In the genomic region with DNA sequence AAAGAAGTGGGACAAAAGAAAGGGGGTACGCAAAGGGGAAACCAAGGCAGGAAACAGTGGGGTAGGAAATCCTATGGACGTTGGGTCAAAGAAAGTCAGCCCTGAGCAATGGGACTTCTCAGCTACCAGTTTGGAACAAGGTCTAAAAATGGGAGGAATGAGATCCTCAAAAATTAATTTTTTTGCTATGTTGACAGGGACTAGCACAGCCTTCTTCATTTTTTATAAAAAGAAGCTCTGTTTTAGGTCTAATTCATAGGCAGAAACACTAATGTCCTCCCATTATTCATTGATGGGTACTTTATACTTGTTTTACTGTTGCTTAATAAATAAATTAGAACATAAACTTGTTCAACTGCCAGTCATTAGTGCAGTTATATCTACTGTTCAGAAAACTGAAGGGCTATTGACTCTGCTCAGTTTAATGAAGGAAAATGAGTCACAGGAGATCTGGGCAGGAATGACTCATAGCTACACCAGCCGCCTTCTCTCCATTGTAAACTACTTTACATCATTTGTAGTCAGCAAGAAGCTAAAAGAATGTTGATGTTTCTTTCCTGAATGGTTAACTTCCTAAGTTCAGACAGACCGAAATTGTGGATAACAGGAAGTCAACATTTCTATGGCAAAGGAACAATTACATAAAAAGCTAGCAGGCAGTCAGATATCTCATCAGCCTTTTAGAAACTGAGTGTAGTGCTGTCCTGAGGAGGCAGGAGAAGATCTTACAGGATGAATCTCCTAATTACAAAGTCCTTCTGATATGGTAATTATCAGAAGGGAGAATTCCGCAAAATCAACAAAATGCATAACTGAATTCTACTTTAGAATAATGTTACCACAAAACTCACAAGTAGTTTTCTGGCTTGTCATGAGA, we compare ENCODE assay signal across 8 cellular contexts.
A peak's percentile ranks its signal among the peaks of the same experiment; 100 is the strongest.
DNase-seq lines count a peak whose midpoint lies in the region; ATAC-seq and TF ChIP-seq lines count a peak whose summit lies in the region.

No MANE protein-coding gene starts in this region.

- peaks cover 1% of the 10 kb centered on the region for H3K9me3 Mint-ChIP-seq in neural crest cell
- H3K9me3 Mint-ChIP-seq in activated CD4-positive, alpha-beta T cell treated with anti-CD3 and anti-CD28 coated beads, Interleukin-2, amount 10 ng/mL, durations not matched to agents 24 days and 14 days, result no peaks in the 10 kb centered on the region

- H3K27me3 Mint-ChIP-seq in neural crest cell (ENCODE audit: low read depth), result no peaks in the 10 kb centered on the region
- no peaks in the 10 kb centered on the region for H3K27me3 Mint-ChIP-seq in activated CD4-positive, alpha-beta T cell treated with anti-CD3 and anti-CD28 coated beads, Interleukin-2, amount 10 ng/mL, durations not matched to agents 24 days and 14 days

- H3K36me3 Mint-ChIP-seq in neural crest cell (ENCODE audit: low read depth), result no peaks in the 10 kb centered on the region
- no peaks in the 10 kb centered on the region for H3K36me3 Mint-ChIP-seq in activated CD4-positive, alpha-beta T cell treated with anti-CD3 and anti-CD28 coated beads, Interleukin-2, amount 10 ng/mL, durations not matched to agents 24 days and 14 days (ENCODE audit: low read depth)

- no peak for ATAC-seq in GM21526 (IDR thresholded peaks at IDR 0.05; ENCODE audit: low FRiP score, unreplicated experiment)

- peak overlapping the region; percentile 54 for H3K27ac Mint-ChIP-seq in neural crest cell (ENCODE audit: unreplicated experiment)
- H3K27ac Mint-ChIP-seq in activated CD4-positive, alpha-beta T cell treated with anti-CD3 and anti-CD28 coated beads, Interleukin-2, amount 10 ng/mL, durations not matched to agents 24 days and 14 days, result no peak overlapping the region

- H3K4me1 ChIP-seq in effector memory CD4-positive, alpha-beta T cell (ENCODE audit: control insufficient read depth, insufficient read depth, low read length, poor library complexity, severe bottlenecking), result no peaks in the 10 kb centered on the region

- H3K4me1 Mint-ChIP-seq in neural crest cell, result peaks cover 14% of the 10 kb centered on the region
- H3K4me1 Mint-ChIP-seq in activated CD4-positive, alpha-beta T cell treated with anti-CD3 and anti-CD28 coated beads, Interleukin-2, amount 10 ng/mL, durations not matched to agents 24 days and 14 days, result peaks cover 1% of the 10 kb centered on the region

- no peak overlapping the region for H3K27ac ChIP-seq in effector memory CD4-positive, alpha-beta T cell (ENCODE audit: insufficient read depth, low read length, poor library complexity, severe bottlenecking)

- H3K4me3 ChIP-seq in MG63 (no peak overlapping the region), epithelial cell of esophagus (ENCODE audit: low read length) (no peak overlapping the region)
- no peak overlapping the region for H3K4me3 ChIP-seq in effector memory CD4-positive, alpha-beta T cell (ENCODE audit: insufficient read depth, low read depth, low read length, poor library complexity, severe bottlenecking)

- TF ChIP-seq CTCF in epithelial cell of esophagus (IDR thresholded peaks at IDR 0.05; ENCODE audit: insufficient read depth, low read depth, low read length, missing control alignments), result no peak
- no peak for TF ChIP-seq CTCF in neural crest cell (conservative IDR thresholded peaks at IDR 0.05)

- no peak overlapping the region for H3K4me3 Mint-ChIP-seq in neural crest cell
- no peak overlapping the region for H3K4me3 Mint-ChIP-seq in activated CD4-positive, alpha-beta T cell treated with anti-CD3 and anti-CD28 coated beads, Interleukin-2, amount 10 ng/mL, durations not matched to agents 24 days and 14 days

- H3K9me3 ChIP-seq in MG63, result no peaks in the 10 kb centered on the region
- H3K9me3 ChIP-seq in effector memory CD4-positive, alpha-beta T cell (ENCODE audit: control insufficient read depth, low read length), result no peaks in the 10 kb centered on the region

- intact Hi-C loops in activated CD4-positive, alpha-beta T cell treated with anti-CD3 and anti-CD28 coated beads, Interleukin-2, amount 10 ng/mL, durations not matched to agents 24 days and 14 days (cut with micrococcal nuclease), result no loop called here

- no peaks in the 10 kb centered on the region for H3K36me3 ChIP-seq in MG63
- no peaks in the 10 kb centered on the region for H3K36me3 ChIP-seq in effector memory CD4-positive, alpha-beta T cell (ENCODE audit: control insufficient read depth, insufficient read depth, low read length)

- H3K27me3 ChIP-seq in MG63, result no peaks in the 10 kb centered on the region
- no peaks in the 10 kb centered on the region for H3K27me3 ChIP-seq in effector memory CD4-positive, alpha-beta T cell (replicated peaks; ENCODE audit: control insufficient read depth, insufficient read depth, low read length, poor library complexity, severe bottlenecking)

- peak; percentile 10 for DNase-seq in DMS79 treated with DMSO at 0.1 percent for 48 hours (lab: John Stamatoyannopoulos, UW)
- peak; percentile 62 for DNase-seq in MG63
- DNase-seq in epithelial cell of esophagus (ENCODE audit: low read depth), result peak; percentile 89
- no peak for DNase-seq in neural crest cell (ENCODE audit: low read depth, low spot score)
- no peak for DNase-seq in effector memory CD4-positive, alpha-beta T cell
- no peak for DNase-seq in activated CD4-positive, alpha-beta T cell treated with anti-CD3 and anti-CD28 coated beads, Interleukin-2, amount 10 ng/mL, durations not matched to agents 24 days and 14 days
- DNase-seq in stimulated activated naive CD4-positive, alpha-beta T cell treated with Interleukin-2 at 50 U/mL for 16 hours (lab: John Stamatoyannopoulos, UW), result no peak

Comparison
In these comparisons a context has a peak if more than half of its experiments do, and no peak if none do; other contexts are left out.
1. DNase-seq: peak in DMS79 treated with DMSO at 0.1 percent for 48 hours (single experiment), MG63 (single experiment) and epithelial cell of esophagus (single experiment); none in neural crest cell (single experiment), effector memory CD4-positive, alpha-beta T cell (0 of 3), activated CD4-positive, alpha-beta T cell treated with anti-CD3 and anti-CD28 coated beads, Interleukin-2, amount 10 ng/mL, durations not matched to agents 24 days and 14 days (single experiment) and stimulated activated naive CD4-positive, alpha-beta T cell treated with Interleukin-2 at 50 U/mL for 16 hours (single experiment).